Comparison of ENCODE assay signal across 8 cellular contexts in the genomic region with DNA sequence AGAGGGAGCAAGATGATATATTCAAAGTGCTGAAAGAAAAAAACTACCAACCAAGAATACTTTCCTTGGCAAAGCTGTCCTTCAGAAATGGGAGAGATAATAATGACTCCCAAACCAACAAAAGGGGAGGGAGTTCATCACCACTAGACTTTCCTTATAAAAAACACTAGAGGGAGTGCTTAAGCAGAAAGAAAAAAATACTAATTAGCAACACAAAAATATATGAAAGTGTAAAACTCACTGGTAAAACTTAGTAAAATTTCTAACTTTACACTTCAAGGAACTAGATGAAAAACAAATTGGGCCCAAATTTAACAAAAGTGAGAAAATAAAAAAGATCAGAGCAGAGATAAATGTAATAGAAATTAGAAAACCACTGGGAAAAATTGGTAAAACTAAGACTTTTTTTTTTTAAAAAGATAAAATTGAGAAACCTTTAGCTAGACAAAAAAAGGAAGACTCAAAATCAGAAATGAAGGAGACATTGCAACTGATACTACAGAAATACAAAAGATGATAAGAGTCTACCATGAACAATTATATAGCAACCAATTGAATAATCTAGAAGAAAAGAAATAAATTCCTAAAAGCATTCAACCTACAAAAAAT.
A peak's percentile ranks its signal among the peaks of the same experiment; 100 is the strongest.
DNase-seq lines count a peak whose midpoint lies in the region; ATAC-seq, FAIRE-seq and TF ChIP-seq lines count a peak whose summit lies in the region.

No MANE protein-coding gene starts in this region.

- H4K20me1 ChIP-seq in HepG2 (ENCODE audit: insufficient read depth, low read length): no peaks in the 10 kb centered on the region

- H3K4me2 ChIP-seq in HepG2 (ENCODE audit: low read depth, low read length): no peak overlapping the region

- H2AFZ ChIP-seq in HepG2 (ENCODE audit: low read length): no peak overlapping the region

- H3K9me3 ChIP-seq in HepG2 (ENCODE audit: low read length) (peaks cover 9% of the 10 kb centered on the region), prostate gland (no peaks in the 10 kb centered on the region), uterus (no peaks in the 10 kb centered on the region)

- H3K9ac ChIP-seq in HepG2 (ENCODE audit: insufficient read depth, low read depth, low read length): no peak overlapping the region

- in situ Hi-C loops in HepG2 (cut with HindIII; ENCODE audit: extremely low pct_ligation_motif_present, low pct_unique_long_range_greater_than_20kb): no loop called here

- BruUV-seq in HepG2 (replicated peaks; lab: Mats Ljungman, UMichigan): no TSS peak

- ATAC-seq in HepG2: no peak
- no peak for ATAC-seq in HG03565 (IDR thresholded peaks at IDR 0.05; ENCODE audit: unreplicated experiment)

- FAIRE-seq in HepG2 (lab: Jason Lieb, UNC): no peak

- CTCF ChIA-PET in HepG2 (lab: Yijun Ruan, JAX; ENCODE audit: low intra/inter-chr PET ratio, low total read pairs): interaction anchor here (0.7 kb wide), 1 partner anchor 229 kb away, joined by 3 read pairs; no protein-coding TSS in a partner anchor

- intact Hi-C loops in HepG2 (cut with micrococcal nuclease; ENCODE audit: unreplicated experiment): loop anchor here (1.0 kb wide), 1 partner anchor 229 kb away; no protein-coding TSS in a partner anchor
- intact Hi-C loops in prostate gland (cut with DNase I): loop anchor here (10.0 kb wide), 1 partner anchor 216 kb away; no protein-coding TSS in a partner anchor
- intact Hi-C loops in uterus (cut with DNase I; ENCODE audit: low total_unique reads): no loop called here

- POLR2A ChIA-PET in HepG2 (lab: Yijun Ruan, JAX): no interaction called here

- DNase-seq in DMS53 treated with DMSO at 0.1 percent for 48 hours (lab: John Stamatoyannopoulos, UW; ENCODE audit: unreplicated experiment): peak; percentile 61
- DNase-seq in M059J (ENCODE audit: low read depth): peak; percentile 30
- peak; percentile 1 for DNase-seq in HepG2 (ENCODE audit: low spot score)
- DNase-seq in prostate gland (ENCODE audit: low spot score): no peak
- no peak for DNase-seq in uterus
- DNase-seq in pons (ENCODE audit: low spot score): no peak

- no peak overlapping the region for H3K27ac ChIP-seq in HepG2 (ENCODE audit: extremely low read length, insufficient read depth, low read length)
- no peak overlapping the region for H3K27ac ChIP-seq in prostate gland
- H3K27ac ChIP-seq in uterus: no peak overlapping the region

- TF ChIP-seq EP300 in HepG2 (IDR thresholded peaks at IDR 0.05; ENCODE audit: low read depth in 2 of 2, low read length in 2 of 2) (no peak), HepG2 (CRISPR knock-in tag; IDR thresholded peaks at IDR 0.05; ENCODE audit: borderline replicate concordance) (no peak)

- no peak for TF ChIP-seq RAD21 in HepG2 (CRISPR knock-in tag; IDR thresholded peaks at IDR 0.05)

- no peaks in the 10 kb centered on the region for H3K4me1 ChIP-seq in HepG2 (ENCODE audit: insufficient read depth, low read length)
- H3K4me1 ChIP-seq in prostate gland (replicated peaks): no peaks in the 10 kb centered on the region
- H3K4me1 ChIP-seq in uterus: no peaks in the 10 kb centered on the region

- no peaks in the 10 kb centered on the region for H3K36me3 ChIP-seq in HepG2 (replicated peaks in 1 of 2; ENCODE audit: control insufficient read depth in 1 of 2, insufficient read depth in 2 of 2, low read length in 2 of 2)
- H3K36me3 ChIP-seq in prostate gland: no peaks in the 10 kb centered on the region
- H3K36me3 ChIP-seq in uterus: no peaks in the 10 kb centered on the region

- H3K4me3 ChIP-seq in WI38 (ENCODE audit: low read depth, low read length) (no peak overlapping the region), HepG2 (replicated peaks in 1 of 3; ENCODE audit: insufficient read depth in 1 of 3, low read depth in 2 of 3, low read length in 3 of 3) (no peak overlapping the region), prostate gland (no peak overlapping the region), uterus (no peak overlapping the region)

- H3K27me3 ChIP-seq in HepG2 (ENCODE audit: control insufficient read depth in 1 of 2, insufficient read depth in 2 of 2, low read length in 2 of 2) (no peaks in the 10 kb centered on the region), prostate gland (replicated peaks; ENCODE audit: insufficient read depth) (no peaks in the 10 kb centered on the region), uterus (no peaks in the 10 kb centered on the region)

- peak; percentile 17; the same call in 1 of the 2 replicates for TF ChIP-seq CTCF in WI38 (IDR thresholded peaks at IDR 0.05; ENCODE audit: low read depth, low read length)
- no peak for TF ChIP-seq CTCF in HepG2 (CRISPR knock-in tag; IDR thresholded peaks at IDR 0.05)
- peak in 1 of 4 experiments; percentile 18 for TF ChIP-seq CTCF in prostate gland (IDR thresholded peaks at IDR 0.05)
- no peak for TF ChIP-seq CTCF in uterus (IDR thresholded peaks at IDR 0.05)

- TF ChIP-seq POLR2A in HepG2 (IDR thresholded peaks at IDR 0.05; ENCODE audit: insufficient read depth in 1 of 2, low read depth in 2 of 2, low read length in 2 of 2) (no peak), prostate gland (IDR thresholded peaks at IDR 0.05) (no peak), uterus (IDR thresholded peaks at IDR 0.05) (no peak)

- H3K79me2 ChIP-seq in HepG2 (ENCODE audit: insufficient read depth, low read length): no peaks in the 10 kb centered on the region

TF ChIP-seq in HepG2, 621 proteins besides CTCF, POLR2A, EP300 and RAD21:
- no peak for TF ChIP-seq ZNF468 (CRISPR knock-in tag; IDR thresholded peaks at IDR 0.05)
- no peak for TF ChIP-seq ZNF343 (CRISPR knock-in tag; IDR thresholded peaks at IDR 0.05)
- no peak for TF ChIP-seq ZNF570 (CRISPR knock-in tag; IDR thresholded peaks at IDR 0.05; ENCODE audit: borderline replicate concordance)
- no peak for TF ChIP-seq MTF2 (CRISPR knock-in tag; IDR thresholded peaks at IDR 0.05; ENCODE audit: borderline replicate concordance)
- TF ChIP-seq EEA1 (CRISPR knock-in tag; IDR thresholded peaks at IDR 0.05; ENCODE audit: borderline replicate concordance): no peak
- no peak for TF ChIP-seq ZC3H4 (CRISPR knock-in tag; IDR thresholded peaks at IDR 0.05; ENCODE audit: borderline replicate concordance)

Comparison
In these comparisons a context has a peak if more than half of its experiments do, and no peak if none do; other contexts are left out.
1. DNase-seq: peak in DMS53 treated with DMSO at 0.1 percent for 48 hours (single experiment), M059J (single experiment) and HepG2 (single experiment); none in prostate gland (single experiment), uterus (0 of 2) and pons (single experiment).